ENCODE assay signal across 8 cellular contexts in genomic region chr1:6601049-6601864, GRCh38. TPM values are rescaled to one million over a fixed set of nuclear protein-coding genes. Genes with fewer than 3 reads are reported as not detected.
A peak's percentile ranks its signal among the peaks of the same experiment; 100 is the strongest.
DNase-seq lines count a peak whose midpoint lies in the region; ATAC-seq and TF ChIP-seq lines count a peak whose summit lies in the region.

No MANE protein-coding gene starts in this region.

- H3K9me3 ChIP-seq in tibial artery = no peaks in the 10 kb centered on the region

- peaks cover 30 to 37% (median 34%) of the 10 kb centered on the region in 3 donors for H3K36me3 ChIP-seq in tibial artery

- H3K4me1 Mint-ChIP-seq in activated naive CD4-positive, alpha-beta T cell treated with anti-CD3 and anti-CD28 coated beads, Interleukin-2, amount 50 U/mL, for 24 hours = peaks cover 44% of the 10 kb centered on the region

- peaks cover 0 to 71% (median 60%) of the 10 kb centered on the region in 4 donors for H3K4me1 ChIP-seq in tibial artery

- peaks cover 12% of the 10 kb centered on the region for H3K36me3 Mint-ChIP-seq in activated naive CD4-positive, alpha-beta T cell treated with anti-CD3 and anti-CD28 coated beads, Interleukin-2, amount 50 U/mL, for 24 hours

- ATAC-seq in HG03439 (IDR thresholded peaks at IDR 0.05; ENCODE audit: unreplicated experiment) (peak; percentile 40), SK-N-SH treated with all-trans-retinoic acid at 6 μM for 48 hours (peak; percentile 64)

- TF ChIP-seq CTCF in tibial artery (IDR thresholded peaks at IDR 0.05) = peak in 1 of 2 experiments; percentile 8

- intact Hi-C loops in tibial artery (cut with DNase I; ENCODE audit: low total_unique reads) = loop anchor here (5.0 kb wide), 1 partner anchor 36 kb away; no protein-coding TSS in a partner anchor

- peak overlapping the region; percentile 98 to 99 for H3K27ac ChIP-seq in tibial artery

- H3K4me3 ChIP-seq in tibial artery = peak overlapping the region; percentile 95 to 98

- no peaks in the 10 kb centered on the region for H3K9me3 Mint-ChIP-seq in activated naive CD4-positive, alpha-beta T cell treated with anti-CD3 and anti-CD28 coated beads, Interleukin-2, amount 50 U/mL, for 24 hours

- H3K4me3 Mint-ChIP-seq in activated naive CD4-positive, alpha-beta T cell treated with anti-CD3 and anti-CD28 coated beads, Interleukin-2, amount 50 U/mL, for 24 hours = peak overlapping the region; percentile 100

- peak overlapping the region; percentile 99 for H3K27ac Mint-ChIP-seq in activated naive CD4-positive, alpha-beta T cell treated with anti-CD3 and anti-CD28 coated beads, Interleukin-2, amount 50 U/mL, for 24 hours

- DNase-seq in NCI-H1092 treated with DMSO at 0.1 percent for 48 hours (lab: John Stamatoyannopoulos, UW) = peak; percentile 76
- no peak for DNase-seq in NCI-H1092 (lab: John Stamatoyannopoulos, UW)
- peak; percentile 83 for DNase-seq in globus pallidus (ENCODE audit: low spot score)
- DNase-seq in occipital lobe (lab: John Stamatoyannopoulos, UW) = peak; percentile 72
- peak; percentile 93 to 95 for DNase-seq in tibial artery

- no peaks in the 10 kb centered on the region for H3K27me3 ChIP-seq in tibial artery

- H3K27me3 Mint-ChIP-seq in activated naive CD4-positive, alpha-beta T cell treated with anti-CD3 and anti-CD28 coated beads, Interleukin-2, amount 50 U/mL, for 24 hours = no peaks in the 10 kb centered on the region

TF ChIP-seq in SK-N-SH treated with all-trans-retinoic acid at 6 μM for 48 hours, 23 proteins besides CTCF, POLR2A, EP300 and RAD21:
- TF ChIP-seq ZNF565 (CRISPR knock-in tag; conservative IDR thresholded peaks at IDR 0.05; ENCODE audit: low read depth) (no peak), BACH2 (CRISPR knock-in tag; IDR thresholded peaks at IDR 0.05; ENCODE audit: borderline replicate concordance) (no peak), OSR1 (CRISPR knock-in tag; IDR thresholded peaks at IDR 0.05) (no peak), CSDC2 (CRISPR knock-in tag; IDR thresholded peaks at IDR 0.05) (no peak), ZC3H10 (CRISPR knock-in tag; IDR thresholded peaks at IDR 0.05) (no peak), ZFP3 (CRISPR knock-in tag; IDR thresholded peaks at IDR 0.05) (no peak), ARNTL (CRISPR knock-in tag; IDR thresholded peaks at IDR 0.05; ENCODE audit: borderline replicate concordance, low read depth) (no peak), TOX (CRISPR knock-in tag; IDR thresholded peaks at IDR 0.05; ENCODE audit: borderline replicate concordance) (no peak), ISL1 (CRISPR knock-in tag; IDR thresholded peaks at IDR 0.05) (no peak), POU6F1 (CRISPR knock-in tag; IDR thresholded peaks at IDR 0.05; ENCODE audit: borderline replicate concordance, low read depth) (no peak), ZFP30 (CRISPR knock-in tag; IDR thresholded peaks at IDR 0.05) (no peak), TCF4 (CRISPR knock-in tag; IDR thresholded peaks at IDR 0.05; ENCODE audit: borderline replicate concordance) (no peak), SNAI2 (CRISPR knock-in tag; IDR thresholded peaks at IDR 0.05) (no peak), CSRNP3 (CRISPR knock-in tag; IDR thresholded peaks at IDR 0.05) (no peak)
- TF ChIP-seq, protein P1, sequence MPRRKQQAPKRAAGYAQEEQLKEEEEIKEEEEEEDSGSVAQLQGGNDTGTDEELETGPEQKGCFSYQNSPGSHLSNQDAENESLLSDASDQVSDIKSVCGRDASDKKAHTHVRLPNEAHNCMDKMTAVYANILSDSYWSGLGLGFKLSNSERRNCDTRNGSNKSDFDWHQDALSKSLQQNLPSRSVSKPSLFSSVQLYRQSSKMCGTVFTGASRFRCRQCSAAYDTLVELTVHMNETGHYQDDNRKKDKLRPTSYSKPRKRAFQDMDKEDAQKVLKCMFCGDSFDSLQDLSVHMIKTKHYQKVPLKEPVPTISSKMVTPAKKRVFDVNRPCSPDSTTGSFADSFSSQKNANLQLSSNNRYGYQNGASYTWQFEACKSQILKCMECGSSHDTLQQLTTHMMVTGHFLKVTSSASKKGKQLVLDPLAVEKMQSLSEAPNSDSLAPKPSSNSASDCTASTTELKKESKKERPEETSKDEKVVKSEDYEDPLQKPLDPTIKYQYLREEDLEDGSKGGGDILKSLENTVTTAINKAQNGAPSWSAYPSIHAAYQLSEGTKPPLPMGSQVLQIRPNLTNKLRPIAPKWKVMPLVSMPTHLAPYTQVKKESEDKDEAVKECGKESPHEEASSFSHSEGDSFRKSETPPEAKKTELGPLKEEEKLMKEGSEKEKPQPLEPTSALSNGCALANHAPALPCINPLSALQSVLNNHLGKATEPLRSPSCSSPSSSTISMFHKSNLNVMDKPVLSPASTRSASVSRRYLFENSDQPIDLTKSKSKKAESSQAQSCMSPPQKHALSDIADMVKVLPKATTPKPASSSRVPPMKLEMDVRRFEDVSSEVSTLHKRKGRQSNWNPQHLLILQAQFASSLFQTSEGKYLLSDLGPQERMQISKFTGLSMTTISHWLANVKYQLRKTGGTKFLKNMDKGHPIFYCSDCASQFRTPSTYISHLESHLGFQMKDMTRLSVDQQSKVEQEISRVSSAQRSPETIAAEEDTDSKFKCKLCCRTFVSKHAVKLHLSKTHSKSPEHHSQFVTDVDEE (CRISPR knock-in tag; IDR thresholded peaks at IDR 0.05) = no peak

RNA-seq across cellular contexts. Expression of gene KLHL21, which starts 1.4 kb away (rescaled TPM):
- total RNA-seq in occipital lobe = 8.7 TPM

RNA-seq across cellular contexts. Expression of gene PHF13, which starts 12.3 kb away (rescaled TPM):
- total RNA-seq in occipital lobe = 17.0 TPM

RNA-seq across cellular contexts. Expression of gene ZBTB48, which starts 21.5 kb away (rescaled TPM):
- 15.1 TPM for total RNA-seq in occipital lobe

RNA-seq across cellular contexts. Expression of gene THAP3, which starts 23.4 kb away (rescaled TPM):
- total RNA-seq in occipital lobe = 23.7 TPM

RNA-seq across cellular contexts. Expression of gene TAS1R1, which starts 46.1 kb away (rescaled TPM):
- not detected for total RNA-seq in occipital lobe
